Comparison of ENCODE assay signal across 11 cellular contexts in the genomic region with DNA sequence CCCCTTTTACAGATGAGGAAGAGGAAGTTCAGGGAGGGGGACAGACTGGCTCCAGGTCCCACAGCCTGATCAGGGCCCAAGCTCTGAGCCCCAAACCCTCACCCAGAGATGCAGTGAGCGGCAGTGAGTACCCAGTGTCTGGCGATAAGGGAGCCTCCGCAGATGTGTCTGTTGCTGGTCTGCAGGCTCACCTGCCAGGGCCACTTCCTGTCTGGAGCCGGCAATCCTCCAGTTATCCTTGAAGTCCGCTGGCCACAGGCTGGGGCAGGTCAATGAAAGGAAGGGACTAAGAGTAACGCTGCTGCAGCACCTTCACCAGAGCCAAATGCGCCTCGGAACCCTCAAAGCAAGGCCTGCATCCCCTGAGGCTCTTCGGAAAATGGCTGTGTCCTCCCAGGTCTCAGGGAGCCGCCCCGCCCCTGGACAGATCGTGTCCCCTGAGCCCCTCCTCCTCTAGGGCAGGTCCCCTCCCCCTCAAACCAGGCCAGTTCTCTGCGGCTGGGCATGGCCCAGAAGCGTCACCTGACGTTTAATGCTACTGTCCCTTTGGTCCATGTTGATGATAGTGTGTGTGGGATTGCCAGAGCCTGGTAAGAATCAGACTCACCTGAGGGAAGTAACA. TPM values are rescaled to one million over a fixed set of nuclear protein-coding genes. Genes with fewer than 3 reads are reported as not detected.
DNase-seq lines count a peak whose midpoint lies in the region; ATAC-seq and TF ChIP-seq lines count a peak whose summit lies in the region.
"Had no signal": no experiment of that assay in that cellular context is flagged by ENCODE, and none has a peak within 500 bp of the region (broad histone marks: within the 10 kb centered on the region; RNA-seq: fewer than 3 reads in every experiment).

No MANE protein-coding gene starts in this region.

- POLR2A ChIA-PET in activated naive CD8-positive, alpha-beta T cell treated with anti-CD3 and anti-CD28 coated beads, Interleukin-2, amount 10 ng/mL, durations not matched to agents 7 days and 5 days (lab: Charles Lee), result no interaction called here

- DNase-seq in G401 (ENCODE audit: low spot score), result peak; percentile 3
- DNase-seq in activated naive CD8-positive, alpha-beta T cell treated with anti-CD3 and anti-CD28 coated beads, Interleukin-2, amount 10 ng/mL, durations not matched to agents 7 days and 5 days, result no peak
- no peak for DNase-seq in sigmoid colon
- no peak for DNase-seq in superior temporal gyrus (ENCODE audit: extremely low spot score)
- DNase-seq in cortex of kidney (lab: John Stamatoyannopoulos, UW), result no peak
- DNase-seq: KG1, SHP77 had no signal

- H3K4me1 ChIP-seq in iPS-20b (ENCODE audit: insufficient read depth, low read length) (peaks cover 7% of the 10 kb centered on the region; the same call in 1 of the 2 replicates), sigmoid colon (peaks cover 0 to 14% (median 12%) of the 10 kb centered on the region in 4 donors)

- ATAC-seq in activated naive CD8-positive, alpha-beta T cell treated with anti-CD3 and anti-CD28 coated beads, Interleukin-2, amount 10 ng/mL, durations not matched to agents 7 days and 5 days (ENCODE audit: low read depth), result no peak
- ATAC-seq in GM21528 (IDR thresholded peaks at IDR 0.05; ENCODE audit: low FRiP score, unreplicated experiment) (no peak), GM18858 (IDR thresholded peaks at IDR 0.05; ENCODE audit: unreplicated experiment) (no peak)

- peak overlapping the region; percentile 26; the same call in 1 of the 2 replicates for H3K9ac ChIP-seq in iPS-20b (ENCODE audit: low read depth, low read length)

- no peak for TF ChIP-seq EP300 in sigmoid colon (IDR thresholded peaks at IDR 0.05)

- H3K36me3 ChIP-seq in iPS-20b (ENCODE audit: insufficient read depth, low read depth, low read length) (no peaks in the 10 kb centered on the region), sigmoid colon (no peaks in the 10 kb centered on the region)

- TF ChIP-seq POLR2A in sigmoid colon (IDR thresholded peaks at IDR 0.05), result no peak

- H3K36me3 Mint-ChIP-seq in activated naive CD8-positive, alpha-beta T cell treated with anti-CD3 and anti-CD28 coated beads, Interleukin-2, amount 10 ng/mL, durations not matched to agents 7 days and 5 days, result no peaks in the 10 kb centered on the region

- no peak for TF ChIP-seq CTCF in sigmoid colon (IDR thresholded peaks at IDR 0.05)

- no peaks in the 10 kb centered on the region for H3K9me3 ChIP-seq in iPS-20b (ENCODE audit: insufficient read depth, low read depth, low read length)
- no peaks in the 10 kb centered on the region for H3K9me3 ChIP-seq in sigmoid colon

- peaks cover 18% of the 10 kb centered on the region for H3K4me1 Mint-ChIP-seq in activated naive CD8-positive, alpha-beta T cell treated with anti-CD3 and anti-CD28 coated beads, Interleukin-2, amount 10 ng/mL, durations not matched to agents 7 days and 5 days

- in situ Hi-C loops in G401 (cut with HindIII; ENCODE audit: low sequenced_read_pairs), result no loop called here

- peak overlapping the region; percentile 11 for H3K4me3 Mint-ChIP-seq in activated naive CD8-positive, alpha-beta T cell treated with anti-CD3 and anti-CD28 coated beads, Interleukin-2, amount 10 ng/mL, durations not matched to agents 7 days and 5 days

- H3K9me3 Mint-ChIP-seq in activated naive CD8-positive, alpha-beta T cell treated with anti-CD3 and anti-CD28 coated beads, Interleukin-2, amount 10 ng/mL, durations not matched to agents 7 days and 5 days, result peaks cover 2% of the 10 kb centered on the region

- intact Hi-C loops in sigmoid colon (cut with DNase I), result no loop called here

- WGBS in sigmoid colon, 2 donors, result 57 to 61% methylated on average over 15 of the region's 15 CpGs

- peak overlapping the region; percentile 65 for H3K4me3 ChIP-seq in iPS-20b (ENCODE audit: low read length)
- peak overlapping the region; percentile 13 to 50 (median 43) for H3K4me3 ChIP-seq in sigmoid colon

- H3K27ac Mint-ChIP-seq in activated naive CD8-positive, alpha-beta T cell treated with anti-CD3 and anti-CD28 coated beads, Interleukin-2, amount 10 ng/mL, durations not matched to agents 7 days and 5 days, result no peak overlapping the region

- no peak overlapping the region for H3K27ac ChIP-seq in iPS-20b (ENCODE audit: low read length)
- H3K27ac ChIP-seq in sigmoid colon, result no peak overlapping the region

- H3K27me3 Mint-ChIP-seq in activated naive CD8-positive, alpha-beta T cell treated with anti-CD3 and anti-CD28 coated beads, Interleukin-2, amount 10 ng/mL, durations not matched to agents 7 days and 5 days, result peaks cover 13% of the 10 kb centered on the region

- H3K27me3 ChIP-seq in iPS-20b (ENCODE audit: insufficient read depth, low read length) (peaks cover 34% of the 10 kb centered on the region), sigmoid colon (no peaks in the 10 kb centered on the region)

RNA-seq across cellular contexts. Expression of a gene that starts 51.5 kb away (rescaled TPM):
- total RNA-seq in G401 (2014; rRNA removed; shearing (Covaris generic)), result 5.8 and 7.4 TPM in 2 replicates
- total RNA-seq in activated naive CD8-positive, alpha-beta T cell treated with anti-CD3 and anti-CD28 coated beads, Interleukin-2, amount 10 ng/mL, durations not matched to agents 7 days and 5 days, result not detected
- 10 to 100 TPM in 1 of 4 donors, 1 to 10 TPM in 3; 1.5 to 10.8 (median 2.7) TPM for total RNA-seq in sigmoid colon
- polyA plus RNA-seq in sigmoid colon, result 10 to 100 TPM in 1 of 3 donors, 1 to 10 TPM in 2; 2.4 to 11.8 (median 8.4) TPM
- total RNA-seq: frontal cortex had no signal
